29 cellular contexts compared by ENCODE assay signal in genomic region chr2:210912779-210913178, GRCh38.
"Had no signal": no experiment of that assay in that cellular context is flagged by ENCODE, and none has a peak within 500 bp of the region (broad histone marks: within the 10 kb centered on the region; RNA-seq: fewer than 3 reads in every experiment).

No MANE protein-coding gene starts in this region.

- ATAC-seq: stimulated activated effector memory CD8-positive, alpha-beta T cell treated with anti-CD3 and anti-CD28 coated beads, Interleukin-12 subunit alpha, Interleukin-12 subunit beta, amount 100 ng/mL, for 72 hours; stimulated activated memory B cell treated with anti-CD40 and anti-IgM and Interleukin-4, amounts not matched to agents 10 μg/mL and 1 μg/mL and 100 μg/mL, for 72 hours; stimulated activated naive B cell treated with anti-CD40 and anti-IgM and Interleukin-4, amounts not matched to agents 10 μg/mL and 1 μg/mL and 100 μg/mL, for 72 hours; stimulated activated naive CD8-positive, alpha-beta T cell treated with anti-CD3 and anti-CD28 coated beads, Interleukin-15, amount 100 ng/mL, for 72 hours; stimulated activated naive CD8-positive, alpha-beta T cell treated with anti-CD3 and anti-CD28 coated beads, Interleukin-15, Interleukin-2, amounts not matched to agents 100 U/mL and 50 U/mL, for 24 hours; upper lobe of right lung had no signal

- H3K4me3 ChIP-seq: stomach, suprapubic skin, testis, thoracic aorta, thyroid gland, tibial artery, tibial nerve, transverse colon, upper lobe of left lung, upper lobe of right lung, uterus, vagina had no signal

- H3K4me1 ChIP-seq: stomach, suprapubic skin, testis, thyroid gland, tibial artery, tibial nerve, transverse colon, upper lobe of left lung, upper lobe of right lung, uterus, vagina had no signal

- DNase-seq: stimulated activated CD4-positive, alpha-beta T cell treated with anti-CD3 and anti-CD28 coated beads, Interleukin-2, amount 100 ng/mL, for 48 hours; stimulated activated CD4-positive, alpha-beta T cell treated with anti-CD3 and anti-CD28 coated beads, Interleukin-4, amount 100 ng/mL, for 1 hour; stimulated activated CD4-positive, alpha-beta T cell treated with anti-CD3 and anti-CD28 coated beads, Interleukin-4, amount 100 ng/mL, for 24 hours; stimulated activated CD4-positive, alpha-beta T cell treated with anti-CD3 and anti-CD28 coated beads, Interleukin-4, amount 100 ng/mL, for 4 hours; stimulated activated CD8-positive, alpha-beta memory T cell treated with anti-CD3 and anti-CD28 coated beads, Interleukin-4, amount 100 ng/mL, for 48 hours; stimulated activated naive B cell treated with anti-CD40 and anti-IgM and Interleukin-4, amounts not matched to agents 10 μg/mL and 1 μg/mL and 100 μg/mL, for 72 hours; stimulated activated naive CD4-positive, alpha-beta T cell; stimulated activated naive CD4-positive, alpha-beta T cell treated with Interleukin-2 at 50 U/mL for 16 hours; stimulated activated naive CD8-positive, alpha-beta T cell treated with anti-CD3 and anti-CD28 coated beads, Interleukin-15, amount 100 ng/mL, for 72 hours; stimulated activated naive CD8-positive, alpha-beta T cell treated with anti-CD3 and anti-CD28 coated beads, Interleukin-15, Interleukin-2, amounts not matched to agents 100 U/mL and 50 U/mL, for 24 hours; stomach; substantia nigra; testis; thyroid gland; tibial artery; transverse colon; trophoblast cell; upper lobe of left lung; upper lobe of right lung; uterus had no signal

- H3K27me3 Mint-ChIP-seq: stimulated activated memory B cell treated with anti-CD40 and anti-IgM and Interleukin-4, amounts not matched to agents 10 μg/mL and 1 μg/mL and 100 μg/mL, for 72 hours; stimulated activated naive B cell treated with anti-CD40 and anti-IgM and Interleukin-4, amounts not matched to agents 10 μg/mL and 1 μg/mL and 100 μg/mL, for 72 hours; stimulated activated naive CD8-positive, alpha-beta T cell treated with anti-CD3 and anti-CD28 coated beads, Interleukin-15, amount 100 ng/mL, for 72 hours; stimulated activated naive CD8-positive, alpha-beta T cell treated with anti-CD3 and anti-CD28 coated beads, Interleukin-15, Interleukin-2, amounts not matched to agents 100 ng/mL and 50 ng/mL, for 24 hours; type B pancreatic cell had no signal

- H3K9me3 ChIP-seq: stomach, suprapubic skin, testis, thoracic aorta, thyroid gland, tibial artery, tibial nerve, transverse colon, upper lobe of left lung, upper lobe of right lung, uterus, vagina had no signal

- H3K4me3 Mint-ChIP-seq: stimulated activated effector memory CD8-positive, alpha-beta T cell treated with anti-CD3 and anti-CD28 coated beads, Interleukin-12 subunit alpha, Interleukin-12 subunit beta, amount 100 ng/mL, for 72 hours; stimulated activated memory B cell treated with anti-CD40 and anti-IgM and Interleukin-4, amounts not matched to agents 10 μg/mL and 1 μg/mL and 100 μg/mL, for 72 hours; stimulated activated naive B cell treated with anti-CD40 and anti-IgM and Interleukin-4, amounts not matched to agents 10 μg/mL and 1 μg/mL and 100 μg/mL, for 72 hours; stimulated activated naive CD8-positive, alpha-beta T cell treated with anti-CD3 and anti-CD28 coated beads, Interleukin-15, amount 100 ng/mL, for 72 hours; stimulated activated naive CD8-positive, alpha-beta T cell treated with anti-CD3 and anti-CD28 coated beads, Interleukin-15, Interleukin-2, amounts not matched to agents 100 ng/mL and 50 ng/mL, for 24 hours; type B pancreatic cell had no signal

- H3K36me3 ChIP-seq: stomach, suprapubic skin, thoracic aorta, thyroid gland, tibial artery, tibial nerve, transverse colon, upper lobe of left lung, upper lobe of right lung, uterus, vagina had no signal

- FAIRE-seq: urothelium cell line had no signal

- H3K27ac Mint-ChIP-seq: stimulated activated effector memory CD8-positive, alpha-beta T cell treated with anti-CD3 and anti-CD28 coated beads, Interleukin-12 subunit alpha, Interleukin-12 subunit beta, amount 100 ng/mL, for 72 hours; stimulated activated memory B cell treated with anti-CD40 and anti-IgM and Interleukin-4, amounts not matched to agents 10 μg/mL and 1 μg/mL and 100 μg/mL, for 72 hours; stimulated activated naive B cell treated with anti-CD40 and anti-IgM and Interleukin-4, amounts not matched to agents 10 μg/mL and 1 μg/mL and 100 μg/mL, for 72 hours; stimulated activated naive CD8-positive, alpha-beta T cell treated with anti-CD3 and anti-CD28 coated beads, Interleukin-15, amount 100 ng/mL, for 72 hours; stimulated activated naive CD8-positive, alpha-beta T cell treated with anti-CD3 and anti-CD28 coated beads, Interleukin-15, Interleukin-2, amounts not matched to agents 100 ng/mL and 50 ng/mL, for 24 hours; type B pancreatic cell had no signal

- H3K36me3 Mint-ChIP-seq: stimulated activated effector memory CD8-positive, alpha-beta T cell treated with anti-CD3 and anti-CD28 coated beads, Interleukin-12 subunit alpha, Interleukin-12 subunit beta, amount 100 ng/mL, for 72 hours; stimulated activated memory B cell treated with anti-CD40 and anti-IgM and Interleukin-4, amounts not matched to agents 10 μg/mL and 1 μg/mL and 100 μg/mL, for 72 hours; stimulated activated naive B cell treated with anti-CD40 and anti-IgM and Interleukin-4, amounts not matched to agents 10 μg/mL and 1 μg/mL and 100 μg/mL, for 72 hours; type B pancreatic cell had no signal

- H3K27ac ChIP-seq: stomach, suprapubic skin, testis, thoracic aorta, thyroid gland, tibial artery, tibial nerve, transverse colon, upper lobe of left lung, upper lobe of right lung, uterus, vagina had no signal

- H3K4me1 Mint-ChIP-seq: stimulated activated effector memory CD8-positive, alpha-beta T cell treated with anti-CD3 and anti-CD28 coated beads, Interleukin-12 subunit alpha, Interleukin-12 subunit beta, amount 100 ng/mL, for 72 hours; stimulated activated memory B cell treated with anti-CD40 and anti-IgM and Interleukin-4, amounts not matched to agents 10 μg/mL and 1 μg/mL and 100 μg/mL, for 72 hours; stimulated activated naive B cell treated with anti-CD40 and anti-IgM and Interleukin-4, amounts not matched to agents 10 μg/mL and 1 μg/mL and 100 μg/mL, for 72 hours; stimulated activated naive CD8-positive, alpha-beta T cell treated with anti-CD3 and anti-CD28 coated beads, Interleukin-15, amount 100 ng/mL, for 72 hours had no signal

- H3K27me3 ChIP-seq: stomach, suprapubic skin, testis, thyroid gland, tibial artery, tibial nerve, transverse colon, upper lobe of left lung, upper lobe of right lung, uterus, vagina had no signal

- H3K9me3 Mint-ChIP-seq: type B pancreatic cell had no signal
